ENCODE assay signal across 2 cellular contexts in the genomic region with DNA sequence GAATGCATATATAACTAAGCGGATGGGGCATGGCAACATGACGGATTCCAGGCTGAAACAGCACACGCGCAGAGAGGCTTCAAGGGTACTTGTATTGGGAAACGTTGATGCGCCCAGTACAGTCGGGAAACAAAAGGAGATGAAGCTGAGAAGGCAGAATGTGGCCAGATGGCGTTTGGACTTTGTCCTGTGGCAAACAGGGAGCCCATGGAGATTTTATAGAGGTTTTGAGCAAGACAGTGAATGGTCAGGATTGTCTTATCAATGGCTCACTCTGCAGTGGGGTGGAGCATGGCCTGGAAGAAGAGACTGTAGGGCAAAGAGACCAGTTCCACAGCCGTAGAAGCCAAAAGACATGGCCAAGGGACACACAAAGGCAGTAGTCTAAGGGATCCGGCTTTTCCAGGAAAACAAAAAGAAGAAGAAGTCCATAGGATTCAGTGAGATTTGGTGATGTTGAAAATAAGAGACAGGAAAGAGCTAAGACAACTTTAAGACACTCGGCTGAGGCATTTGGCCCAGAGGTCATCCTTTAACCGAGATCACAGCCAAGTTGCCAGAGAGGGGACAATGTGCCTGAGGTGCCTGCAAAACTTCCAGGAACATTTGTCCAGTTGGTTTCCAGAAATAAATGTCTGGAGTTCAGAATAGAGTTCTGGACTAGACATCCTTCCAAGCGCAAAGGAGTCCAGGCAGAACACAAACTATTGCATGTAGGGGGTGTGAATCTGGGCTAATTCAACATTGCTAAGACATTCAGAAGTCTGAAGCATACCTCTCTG.
TF ChIP-seq lines count a peak whose summit lies in the region.

No MANE protein-coding gene starts in this region.

TF ChIP-seq in HepG2, 621 proteins besides CTCF, POLR2A, EP300 and RAD21:
- TF ChIP-seq, protein P1, sequence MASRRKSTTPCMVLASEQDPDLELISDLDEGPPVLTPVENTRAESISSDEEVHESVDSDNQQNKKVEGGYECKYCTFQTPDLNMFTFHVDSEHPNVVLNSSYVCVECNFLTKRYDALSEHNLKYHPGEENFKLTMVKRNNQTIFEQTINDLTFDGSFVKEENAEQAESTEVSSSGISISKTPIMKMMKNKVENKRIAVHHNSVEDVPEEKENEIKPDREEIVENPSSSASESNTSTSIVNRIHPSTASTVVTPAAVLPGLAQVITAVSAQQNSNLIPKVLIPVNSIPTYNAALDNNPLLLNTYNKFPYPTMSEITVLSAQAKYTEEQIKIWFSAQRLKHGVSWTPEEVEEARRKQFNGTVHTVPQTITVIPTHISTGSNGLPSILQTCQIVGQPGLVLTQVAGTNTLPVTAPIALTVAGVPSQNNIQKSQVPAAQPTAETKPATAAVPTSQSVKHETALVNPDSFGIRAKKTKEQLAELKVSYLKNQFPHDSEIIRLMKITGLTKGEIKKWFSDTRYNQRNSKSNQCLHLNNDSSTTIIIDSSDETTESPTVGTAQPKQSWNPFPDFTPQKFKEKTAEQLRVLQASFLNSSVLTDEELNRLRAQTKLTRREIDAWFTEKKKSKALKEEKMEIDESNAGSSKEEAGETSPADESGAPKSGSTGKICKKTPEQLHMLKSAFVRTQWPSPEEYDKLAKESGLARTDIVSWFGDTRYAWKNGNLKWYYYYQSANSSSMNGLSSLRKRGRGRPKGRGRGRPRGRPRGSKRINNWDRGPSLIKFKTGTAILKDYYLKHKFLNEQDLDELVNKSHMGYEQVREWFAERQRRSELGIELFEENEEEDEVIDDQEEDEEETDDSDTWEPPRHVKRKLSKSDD (CRISPR knock-in tag; IDR thresholded peaks at IDR 0.05; ENCODE audit: low read depth): no peak
- TF ChIP-seq ZNF34 (CRISPR knock-in tag; IDR thresholded peaks at IDR 0.05; ENCODE audit: borderline replicate concordance): no peak
- peak; percentile 48; the same call in 1 of the 2 replicates for TF ChIP-seq HNF4A (CRISPR knock-in tag; IDR thresholded peaks at IDR 0.05)
- TF ChIP-seq ZNF644 (CRISPR knock-in tag; IDR thresholded peaks at IDR 0.05; ENCODE audit: low read depth): 0 out of 2 replicates have a peak, but pooled peaks have one; percentile 38
- TF ChIP-seq ZNF432 (CRISPR knock-in tag; IDR thresholded peaks at IDR 0.05; ENCODE audit: borderline replicate concordance): no peak
- TF ChIP-seq ZNF747 (CRISPR knock-in tag; IDR thresholded peaks at IDR 0.05; ENCODE audit: borderline replicate concordance): 0 out of 2 replicates have a peak, but pooled peaks have one; percentile 23
- peak; percentile 7; the same call in 1 of the 2 replicates for TF ChIP-seq HNF4G (IDR thresholded peaks at IDR 0.05; ENCODE audit: borderline replicate concordance, low read depth, low read length)
- no peak for TF ChIP-seq HNF4G (CRISPR knock-in tag; IDR thresholded peaks at IDR 0.05; ENCODE audit: borderline replicate concordance, low read depth)
- no peak for TF ChIP-seq ZNF710 (CRISPR knock-in tag; IDR thresholded peaks at IDR 0.05; ENCODE audit: borderline replicate concordance)

TF ChIP-seq in liver, 16 proteins besides CTCF, POLR2A, EP300 and RAD21 (continued from another document):
- TF ChIP-seq REST (IDR thresholded peaks at IDR 0.05): no peak
- no peak for TF ChIP-seq GABPA (IDR thresholded peaks at IDR 0.05 in 1 of 2, conservative IDR thresholded peaks at IDR 0.05 in 1 of 2)
- TF ChIP-seq TAF1 (conservative IDR thresholded peaks at IDR 0.05): no peak
- no peak for TF ChIP-seq JUND (IDR thresholded peaks at IDR 0.05)
- TF ChIP-seq SP1 (IDR thresholded peaks at IDR 0.05): no peak
- no peak for TF ChIP-seq ZBTB33 (IDR thresholded peaks at IDR 0.05)
- peak in 1 of 2 donors; percentile 8 for TF ChIP-seq RXRA (IDR thresholded peaks at IDR 0.05)
